Comparison of ENCODE assay signal across 15 cellular contexts in genomic region chr1:222762178-222762577, GRCh38. TPM values are rescaled to one million over a fixed set of nuclear protein-coding genes. Genes with fewer than 3 reads are reported as not detected.
"Had no signal": no experiment of that assay in that cellular context is flagged by ENCODE, and none has a peak within 500 bp of the region (broad histone marks: within the 10 kb centered on the region; RNA-seq: fewer than 3 reads in every experiment).

No MANE protein-coding gene starts in this region.

RNA-seq across cellular contexts. Expression of gene FAM177B, which starts 25.2 kb away (rescaled TPM):
- total RNA-seq: kidney epithelial cell; left cardiac atrium; left lobe of liver; left lung; left ventricle myocardium inferior; left ventricle myocardium superior; lower leg skin; lung microvascular endothelial cell; mammary epithelial cell; mesenteric fat pad; mesothelial cell of epicardium; myocyte; naive thymus-derived CD4-positive, alpha-beta T cell had no signal
- polyA plus RNA-seq: immature natural killer cell; keratinocyte; mammary epithelial cell; naive thymus-derived CD4-positive, alpha-beta T cell had no signal
